9 cellular contexts compared by ENCODE assay signal in genomic region chr5:180670586-180671359, GRCh38. TPM values are rescaled to one million over a fixed set of nuclear protein-coding genes. Genes with fewer than 3 reads are reported as not detected.
DNase-seq lines count a peak whose midpoint lies in the region; ATAC-seq and TF ChIP-seq lines count a peak whose summit lies in the region.
"Had no signal": no experiment of that assay in that cellular context is flagged by ENCODE, and none has a peak within 500 bp of the region (broad histone marks: within the 10 kb centered on the region; RNA-seq: fewer than 3 reads in every experiment).

No MANE protein-coding gene starts in this region.

- H3K4me1 ChIP-seq in breast epithelium: no peaks in the 10 kb centered on the region

- TF ChIP-seq POLR2A in breast epithelium (IDR thresholded peaks at IDR 0.05): no peak

- DNase-seq in ELF-1 (ENCODE audit: low read depth, low spot score): peak; percentile 31
- peak; percentile 50 for DNase-seq in LNCaP clone FGC (ENCODE audit: low read depth)
- DNase-seq in T-cell: peak in 31 of 34 experiments; percentile 8 to 59 (median 37)
- DNase-seq in breast epithelium (ENCODE audit: low spot score in 2 of 2): peak in 1 of 2 donors; percentile 22
- DNase-seq in left lobe of liver (ENCODE audit: low spot score): no peak
- DNase-seq in stimulated activated CD8-positive, alpha-beta memory T cell treated with anti-CD3 and anti-CD28 coated beads, Interleukin-4, amount 100 ng/mL, for 24 hours (ENCODE audit: low read depth): peak; percentile 40
- no peak for DNase-seq in HCEC 1CT

- POLR2A ChIA-PET in T-cell (lab: Charles Lee): no interaction called here

- no peaks in the 10 kb centered on the region for H3K36me3 Mint-ChIP-seq in T-cell
- H3K36me3 Mint-ChIP-seq: activated naive CD8-positive, alpha-beta T cell had no signal

- intact Hi-C loops in breast epithelium (cut with DNase I; ENCODE audit: low total_unique reads): loop anchor here (5.0 kb wide), 1 partner anchor 243 kb away; no protein-coding TSS in a partner anchor

- peak overlapping the region in 2 of 3 donors; percentile 26 to 44 for H3K4me3 Mint-ChIP-seq in T-cell
- H3K4me3 Mint-ChIP-seq: activated naive CD8-positive, alpha-beta T cell had no signal

- H3K36me3 ChIP-seq in breast epithelium: no peaks in the 10 kb centered on the region

- no peak overlapping the region for H3K27ac ChIP-seq in breast epithelium

- peak overlapping the region in 1 of 2 donors; percentile 20 for H3K27ac Mint-ChIP-seq in T-cell
- H3K27ac Mint-ChIP-seq: activated naive CD8-positive, alpha-beta T cell had no signal

- H3K4me1 Mint-ChIP-seq in T-cell: peaks cover 11 to 22% (median 19%) of the 10 kb centered on the region in 3 donors

- ATAC-seq in T-cell (replicated peaks in 1 of 4) (peak; percentile 45 to 79 (median 53)), left lobe of liver (peak; percentile 90), GM21528 (IDR thresholded peaks at IDR 0.05; ENCODE audit: low FRiP score, unreplicated experiment) (no peak)

- H3K9me3 Mint-ChIP-seq in T-cell: no peaks in the 10 kb centered on the region

- TF ChIP-seq CTCF in LNCaP clone FGC (IDR thresholded peaks at IDR 0.05; ENCODE audit: control insufficient read depth, extremely low read depth, insufficient read depth): peak; percentile 95
- peak; percentile 36 to 53 (median 50) for TF ChIP-seq CTCF in breast epithelium (IDR thresholded peaks at IDR 0.05)

- H3K27me3 ChIP-seq in breast epithelium: peaks cover 0 to 14% of the 10 kb centered on the region in 2 donors

- H3K27me3 Mint-ChIP-seq in T-cell: peaks cover 8 to 13% of the 10 kb centered on the region in 2 donors

- H3K9me3 ChIP-seq in breast epithelium: no peaks in the 10 kb centered on the region

- H3K4me3 ChIP-seq in LNCaP clone FGC (ENCODE audit: low read depth, low read length) (no peak overlapping the region), breast epithelium (no peak overlapping the region)

- CTCF ChIA-PET in T-cell (lab: Charles Lee): no interaction called here

RNA-seq across cellular contexts. Expression of gene FLT4, which starts 21.4 kb away (rescaled TPM):
- total RNA-seq in T-cell (10 to 100 TPM in 1 of 5 donors, 1 to 10 TPM in 4; 5.0 to 11.6 (median 8.6) TPM), breast epithelium (10 to 100 TPM in 1 of 3 donors, 1 to 10 TPM in 2; 4.3 to 35.7 (median 7.9) TPM), left lobe of liver (7.7 TPM)

Comparison
In these comparisons a context has a peak if more than half of its experiments do, and no peak if none do; other contexts are left out.
1. DNase-seq: peak in ELF-1 (single experiment), LNCaP clone FGC (single experiment), T-cell (31 of 34) and stimulated activated CD8-positive, alpha-beta memory T cell treated with anti-CD3 and anti-CD28 coated beads, Interleukin-4, amount 100 ng/mL, for 24 hours (single experiment); none in left lobe of liver (single experiment) and HCEC 1CT (single experiment).